In genomic region chr2:209719034-209719433, GRCh38 we compare ENCODE assay signal across 18 cellular contexts. TPM values are rescaled to one million over a fixed set of nuclear protein-coding genes. Genes with fewer than 3 reads are reported as not detected.
DNase-seq lines count a peak whose midpoint lies in the region; TF ChIP-seq lines count a peak whose summit lies in the region.
"Had no signal": no experiment of that assay in that cellular context is flagged by ENCODE, and none has a peak within 500 bp of the region (broad histone marks: within the 10 kb centered on the region; RNA-seq: fewer than 3 reads in every experiment).

No MANE protein-coding gene starts in this region.

- H3K9me3 Mint-ChIP-seq in CD4-positive, alpha-beta memory T cell = peaks cover 0 to 4% (median 1%) of the 10 kb centered on the region in 8 donors

- WGBS in mammary epithelial cell (ENCODE audit: low coverage, missing lambda C conversion rate) = 29% methylated on average over 5 of the region's 5 CpGs
- 73 to 78% (median 76%) methylated on average over 5 of the region's 5 CpGs for WGBS in adrenal gland, 4 donors

- POLR2A ChIA-PET in CD4-positive, alpha-beta memory T cell (lab: Charles Lee; ENCODE audit: partially characterized antibody) = no interaction called here

- peak overlapping the region; percentile 31 for H2AFZ ChIP-seq in mammary epithelial cell (ENCODE audit: low read depth, low read length)
- H2AFZ ChIP-seq: GM23248 had no signal

- no peaks in the 10 kb centered on the region for H3K36me3 ChIP-seq in H7 (replicated peaks; ENCODE audit: control insufficient read depth, insufficient read depth, low read length)
- no peaks in the 10 kb centered on the region for H3K36me3 ChIP-seq in mammary epithelial cell (ENCODE audit: insufficient read depth, low read length)
- H3K36me3 ChIP-seq in CD4-positive, alpha-beta memory T cell (ENCODE audit: insufficient read depth, low read length) = no peaks in the 10 kb centered on the region
- no peaks in the 10 kb centered on the region for H3K36me3 ChIP-seq in adrenal gland (replicated peaks in 1 of 2)
- H3K36me3 ChIP-seq in colonic mucosa = no peaks in the 10 kb centered on the region

- in situ Hi-C loops in mammary epithelial cell (cut with MboI; ENCODE audit: low sequenced_read_pairs in 2 of 2) = no loop called here

- no peaks in the 10 kb centered on the region for H3K79me2 ChIP-seq in mammary epithelial cell (ENCODE audit: insufficient read depth, low read length)

- no peak for TF ChIP-seq CTCF in mammary epithelial cell (conservative IDR thresholded peaks at IDR 0.05 in 1 of 2, IDR thresholded peaks at IDR 0.05 in 1 of 2; ENCODE audit: extremely low read depth in 1 of 2, insufficient read depth in 1 of 2, low read depth in 1 of 2, low read length in 2 of 2)
- no peak for TF ChIP-seq CTCF in adrenal gland (IDR thresholded peaks at IDR 0.05)
- no peak for TF ChIP-seq CTCF in colonic mucosa (IDR thresholded peaks at IDR 0.05)

- H3K27ac ChIP-seq in mammary epithelial cell (ENCODE audit: insufficient read depth, low read depth, low read length) = no peak overlapping the region
- no peak overlapping the region for H3K27ac ChIP-seq in CD4-positive, alpha-beta memory T cell (ENCODE audit: low read depth, low read length)
- no peak overlapping the region for H3K27ac ChIP-seq in adrenal gland
- H3K27ac ChIP-seq in colonic mucosa = no peak overlapping the region
- H3K27ac ChIP-seq: GM23248 had no signal

- peaks cover 7% of the 10 kb centered on the region for H3K4me1 ChIP-seq in mammary epithelial cell (ENCODE audit: insufficient read depth, low read length)
- H3K4me1 ChIP-seq in CD4-positive, alpha-beta memory T cell (ENCODE audit: insufficient read depth, low read length) = no peaks in the 10 kb centered on the region
- peaks cover 0 to 2% of the 10 kb centered on the region in 2 donors for H3K4me1 ChIP-seq in adrenal gland (replicated peaks in 1 of 2)
- no peaks in the 10 kb centered on the region for H3K4me1 ChIP-seq in colonic mucosa

- peaks cover 0 to 1% (median 0%) of the 10 kb centered on the region in 4 donors for H3K4me1 Mint-ChIP-seq in CD4-positive, alpha-beta memory T cell

- no peaks in the 10 kb centered on the region for H3K9me3 ChIP-seq in mammary epithelial cell (replicated peaks; ENCODE audit: insufficient read depth, low read length)
- no peaks in the 10 kb centered on the region for H3K9me3 ChIP-seq in CD4-positive, alpha-beta memory T cell (ENCODE audit: control insufficient read depth in 1 of 2, low read length in 2 of 2)
- no peaks in the 10 kb centered on the region for H3K9me3 ChIP-seq in adrenal gland (replicated peaks in 1 of 3)
- no peaks in the 10 kb centered on the region for H3K9me3 ChIP-seq in colonic mucosa

- H4K20me1 ChIP-seq in mammary epithelial cell (ENCODE audit: insufficient read depth, low read length) = no peaks in the 10 kb centered on the region

- no peak overlapping the region for H3K4me3 Mint-ChIP-seq in CD4-positive, alpha-beta memory T cell

- no peaks in the 10 kb centered on the region for H3K27me3 Mint-ChIP-seq in CD4-positive, alpha-beta memory T cell

- dilution Hi-C loops in mammary epithelial cell (cut with HindIII; ENCODE audit: low sequenced_read_pairs) = no loop called here

- H3K27me3 ChIP-seq in H7 (ENCODE audit: control insufficient read depth, insufficient read depth, low read length) = no peaks in the 10 kb centered on the region
- no peaks in the 10 kb centered on the region for H3K27me3 ChIP-seq in mammary epithelial cell (ENCODE audit: insufficient read depth, low read length)
- H3K27me3 ChIP-seq in CD4-positive, alpha-beta memory T cell (ENCODE audit: insufficient read depth, low read length) = no peaks in the 10 kb centered on the region
- no peaks in the 10 kb centered on the region for H3K27me3 ChIP-seq in adrenal gland
- no peaks in the 10 kb centered on the region for H3K27me3 ChIP-seq in colonic mucosa

- no peak overlapping the region for H3K4me2 ChIP-seq in mammary epithelial cell (ENCODE audit: insufficient read depth, low read depth, low read length)

- no peak overlapping the region for H3K4me3 ChIP-seq in H7 (ENCODE audit: insufficient read depth, low read depth, low read length)
- H3K4me3 ChIP-seq in mammary epithelial cell (replicated peaks in 1 of 3; ENCODE audit: insufficient read depth in 1 of 3, low read depth in 2 of 3, low read length in 3 of 3) = no peak overlapping the region
- H3K4me3 ChIP-seq in CD4-positive, alpha-beta memory T cell (ENCODE audit: low read length in 2 of 2) = no peak overlapping the region
- no peak overlapping the region for H3K4me3 ChIP-seq in adrenal gland
- H3K4me3 ChIP-seq in colonic mucosa = no peak overlapping the region
- H3K4me3 ChIP-seq: GM23248 had no signal

- CTCF ChIA-PET in mammary epithelial cell (lab: Charles Lee; ENCODE audit: low non-redundant PET) = no interaction called here
- CTCF ChIA-PET in CD4-positive, alpha-beta memory T cell (lab: Charles Lee; ENCODE audit: partially characterized antibody) = no interaction called here

- H3K9ac ChIP-seq in mammary epithelial cell (ENCODE audit: insufficient read depth, low read length) (no peak overlapping the region), colonic mucosa (ENCODE audit: low read depth in 2 of 2, low read length in 2 of 2) (no peak overlapping the region)
- H3K9ac ChIP-seq: GM23248 had no signal

- BruUV-seq in mammary epithelial cell (replicated peaks; lab: Mats Ljungman, UMichigan) = no TSS peak

- H3K27ac Mint-ChIP-seq in CD4-positive, alpha-beta memory T cell = no peak overlapping the region

- no peak for TF ChIP-seq POLR2A in adrenal gland (IDR thresholded peaks at IDR 0.05)

- peak; percentile 11 for DNase-seq in H7
- DNase-seq in M059J (ENCODE audit: low read depth) = peak; percentile 0
- DNase-seq in mammary epithelial cell = peak; percentile 23
- DNase-seq in left kidney (ENCODE audit: low read depth, low spot score) = peak; percentile 12
- DNase-seq in CD4-positive, alpha-beta memory T cell = no peak
- no peak for DNase-seq in adrenal gland
- DNase-seq in colonic mucosa = no peak
- DNase-seq: DMS153, GM23248, HCEC 1CT, NCI-H1105 treated with DMSO at 0.1 percent for 48 hours, NCI-H1694, NCI-H2029 treated with DMSO at 0.1 percent for 48 hours, NCI-H526 treated with DMSO at 0.1 percent for 48 hours, RPMI8226, SHP77 treated with DMSO at 0.1 percent for 48 hours had no signal

- H3K36me3 Mint-ChIP-seq in CD4-positive, alpha-beta memory T cell = no peaks in the 10 kb centered on the region

- intact Hi-C loops in mammary epithelial cell (cut with micrococcal nuclease) = no loop called here
- intact Hi-C loops in CD4-positive, alpha-beta memory T cell (cut with micrococcal nuclease) = no loop called here
- intact Hi-C loops in adrenal gland (cut with DNase I) = no loop called here
- intact Hi-C loops in colonic mucosa (cut with DNase I) = no loop called here

RNA-seq across cellular contexts. Expression of gene UNC80, which starts 52.6 kb away (rescaled TPM):
- 0.17 and 0.18 TPM in 2 replicates for total RNA-seq in H7 (2014; rRNA removed; shearing (Covaris generic))
- total RNA-seq in M059J (2014; rRNA removed; shearing (Covaris generic)) = not detected in 2 replicates
- total RNA-seq in mammary epithelial cell = 1 to 10 TPM in 1 of 2 donors, under 1 TPM in 1; 0.02 to 2.5 TPM
- polyA plus RNA-seq in mammary epithelial cell = not detected
- polyA minus RNA-seq in mammary epithelial cell = not detected
- not detected for total RNA-seq in CD4-positive, alpha-beta memory T cell
- polyA plus RNA-seq in CD4-positive, alpha-beta memory T cell = not detected
- total RNA-seq in adrenal gland = 10 to 100 TPM in 1 of 8 donors, 1 to 10 TPM in 7; 3.0 to 14.4 (median 6.3) TPM
- polyA plus RNA-seq in adrenal gland = 1 to 10 TPM; 3.4 to 9.8 (median 5.3) TPM
- under 1 TPM in 1 of 2 donors, not detected in 1; 0.16 TPM for total RNA-seq in colonic mucosa
- total RNA-seq: GM23248, NCI-H460 had no signal
- polyA plus RNA-seq: BJ, GM23248 had no signal

Comparison
In these comparisons a context has a peak if more than half of its experiments do, and no peak if none do; other contexts are left out.
1. DNase-seq: peak in H7 (single experiment), M059J (single experiment), mammary epithelial cell (single experiment) and left kidney (single experiment); none in CD4-positive, alpha-beta memory T cell (0 of 5), adrenal gland (0 of 7) and colonic mucosa (single experiment).